In genomic region chr5:134638760-134639201, GRCh38 we compare ENCODE assay signal across 19 cellular contexts. TPM values are rescaled to one million over a fixed set of nuclear protein-coding genes. Genes with fewer than 3 reads are reported as not detected.
DNase-seq lines count a peak whose midpoint lies in the region; ATAC-seq and TF ChIP-seq lines count a peak whose summit lies in the region.
"Had no signal": no experiment of that assay in that cellular context is flagged by ENCODE, and none has a peak within 500 bp of the region (broad histone marks: within the 10 kb centered on the region; RNA-seq: fewer than 3 reads in every experiment).

No MANE protein-coding gene starts in this region.

- no peaks in the 10 kb centered on the region for H3K4me1 Mint-ChIP-seq in chondrocyte (ENCODE audit: low read depth)

- H3K4me1 ChIP-seq in mucosa of descending colon (ENCODE audit: low read depth) (peaks cover 14% of the 10 kb centered on the region), stomach (peaks cover 0 to 22% (median 14%) of the 10 kb centered on the region in 4 donors)

- TF ChIP-seq EP300 in stomach (IDR thresholded peaks at IDR 0.05) = no peak

- TF ChIP-seq CTCF in chondrocyte (IDR thresholded peaks at IDR 0.05) (no peak), mucosa of descending colon (IDR thresholded peaks at IDR 0.05) (no peak), stomach (IDR thresholded peaks at IDR 0.05) (no peak)

- TF ChIP-seq POLR2A in stomach (IDR thresholded peaks at IDR 0.05) = no peak

- H3K9me3 Mint-ChIP-seq in chondrocyte (ENCODE audit: low read depth) = no peaks in the 10 kb centered on the region
- H3K9me3 Mint-ChIP-seq: CD8-positive, alpha-beta T cell had no signal

- H3K4me3 ChIP-seq in mucosa of descending colon (no peak overlapping the region), stomach (no peak overlapping the region)
- H3K4me3 ChIP-seq: BLaER1 had no signal

- WGBS in stomach, 5 donors = 40 to 68% (median 49%) methylated on average over 4 of the region's 4 CpGs

- peak; percentile 94 for ATAC-seq in mucosa of descending colon
- no peak for ATAC-seq in HG03045 (IDR thresholded peaks at IDR 0.05; ENCODE audit: unreplicated experiment)
- ATAC-seq in GM19467 (IDR thresholded peaks at IDR 0.05; ENCODE audit: unreplicated experiment) = no peak
- no peak for ATAC-seq in GM18868 (IDR thresholded peaks at IDR 0.05; ENCODE audit: unreplicated experiment)
- ATAC-seq: CD8-positive, alpha-beta T cell; Panc1; Right ventricle myocardium inferior had no signal

- H3K36me3 Mint-ChIP-seq in chondrocyte (ENCODE audit: low read depth) = no peaks in the 10 kb centered on the region
- H3K36me3 Mint-ChIP-seq: CD8-positive, alpha-beta T cell had no signal

- H3K4me3 Mint-ChIP-seq in chondrocyte (ENCODE audit: unreplicated experiment) = no peak overlapping the region
- H3K4me3 Mint-ChIP-seq: CD8-positive, alpha-beta T cell had no signal

- H3K9me3 ChIP-seq in mucosa of descending colon = no peaks in the 10 kb centered on the region
- no peaks in the 10 kb centered on the region for H3K9me3 ChIP-seq in stomach
- H3K9me3 ChIP-seq: BLaER1 had no signal

- H3K36me3 ChIP-seq in mucosa of descending colon (ENCODE audit: low read depth) = no peaks in the 10 kb centered on the region
- no peaks in the 10 kb centered on the region for H3K36me3 ChIP-seq in stomach
- H3K36me3 ChIP-seq: BLaER1 had no signal

- no peaks in the 10 kb centered on the region for H3K27me3 ChIP-seq in stomach
- H3K27me3 ChIP-seq: BLaER1 had no signal

- H3K27ac Mint-ChIP-seq in chondrocyte (ENCODE audit: unreplicated experiment) = no peak overlapping the region
- H3K27ac Mint-ChIP-seq: CD8-positive, alpha-beta T cell had no signal

- H3K27me3 Mint-ChIP-seq in chondrocyte (ENCODE audit: low read depth) = no peaks in the 10 kb centered on the region

- H3K27ac ChIP-seq in stomach = peak overlapping the region; percentile 63 to 79 (median 70)
- H3K27ac ChIP-seq: BLaER1, HL-60 had no signal

- intact Hi-C loops in mucosa of descending colon (cut with DNase I, micrococcal nuclease) (no loop called here), stomach (cut with DNase I; ENCODE audit: low total_unique reads) (no loop called here)

- DNase-seq in HT-29 (ENCODE audit: low spot score) (peak; percentile 16), chondrocyte (ENCODE audit: low spot score) (peak; percentile 11), mucosa of descending colon (peak in 2 of 3 donors; percentile 41 to 63), stomach (peak; percentile 70), inferior parietal cortex (ENCODE audit: extremely low spot score) (no peak)
- DNase-seq: CD8-positive, alpha-beta T cell; DMS79; NCI-H1092 treated with DMSO at 0.1 percent for 48 hours; NCI-H2081; NCI-H2171 treated with DMSO at 0.1 percent for 48 hours; NCI-H446 treated with DMSO at 0.1 percent for 48 hours; NCI-H69 had no signal

RNA-seq across cellular contexts. Expression of gene SAR1B, which starts 6.2 kb away (rescaled TPM):
- 23.6 and 23.8 TPM in 2 replicates for total RNA-seq in HT-29 (2014; rRNA removed; shearing (Covaris generic))
- total RNA-seq in chondrocyte (76.8 to 95.5 TPM (median 77.1 TPM) in 3 replicates), mucosa of descending colon (10 to 100 TPM; 78.2 to 95.0 (median 79.6) TPM), stomach (10 to 100 TPM in 4 of 5 donors, 1 to 10 TPM in 1; 9.0 to 81.9 (median 47.2) TPM)
- polyA plus RNA-seq in stomach = 10 to 100 TPM; 24.7 to 52.5 (median 25.4) TPM

RNA-seq across cellular contexts. Expression of gene SEC24A, which starts 9.8 kb away (rescaled TPM):
- total RNA-seq in HT-29 (2014; rRNA removed; shearing (Covaris generic)) = 6.2 and 6.7 TPM in 2 replicates
- total RNA-seq in chondrocyte (48.1 to 50.7 TPM (median 48.2 TPM) in 3 replicates), mucosa of descending colon (10 to 100 TPM; 23.0 to 30.4 (median 23.9) TPM), stomach (10 to 100 TPM in 4 of 5 donors, 1 to 10 TPM in 1; 3.2 to 72.4 (median 39.3) TPM)
- polyA plus RNA-seq in stomach = 1 to 10 TPM; 2.8 to 8.9 (median 8.3) TPM
